ENCODE assay signal across 15 cellular contexts in the genomic region with DNA sequence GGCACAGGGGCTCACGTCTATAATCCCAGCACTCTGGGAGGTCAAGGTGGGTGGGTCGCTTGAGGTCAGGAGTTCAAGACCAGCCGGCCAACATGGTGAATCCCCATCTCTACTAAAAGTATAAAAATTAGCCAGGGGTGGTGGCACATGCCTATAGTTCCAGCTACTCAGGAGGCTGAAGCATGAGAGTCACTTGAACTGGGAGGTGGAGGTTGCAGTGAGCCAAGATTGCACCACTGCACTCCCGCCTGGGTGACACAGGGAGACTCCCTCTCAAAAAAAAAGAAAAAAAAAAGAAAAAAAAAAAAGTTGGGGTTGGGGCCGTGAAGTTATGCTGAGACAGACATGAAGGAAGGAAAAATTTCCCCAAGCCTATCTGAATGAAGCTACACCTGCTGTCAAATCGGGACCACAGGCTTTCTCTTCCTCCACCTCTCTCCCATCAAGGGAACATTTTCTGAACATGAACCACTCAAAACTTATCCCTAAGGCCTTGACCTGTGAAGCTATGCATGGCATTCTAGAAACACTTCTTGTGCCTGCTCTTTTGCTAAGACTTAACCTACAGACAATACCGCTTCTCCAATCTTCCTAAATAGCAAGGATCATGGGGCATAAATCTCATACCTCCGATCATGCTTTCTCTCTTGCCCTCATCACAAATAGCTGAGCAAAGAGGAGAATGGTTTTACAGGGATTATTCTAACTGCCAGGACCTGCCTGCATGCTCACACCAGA.
DNase-seq lines count a peak whose midpoint lies in the region; ATAC-seq and TF ChIP-seq lines count a peak whose summit lies in the region.
"Had no signal": no experiment of that assay in that cellular context is flagged by ENCODE, and none has a peak within 500 bp of the region (broad histone marks: within the 10 kb centered on the region; RNA-seq: fewer than 3 reads in every experiment).

No MANE protein-coding gene starts in this region.

- H3K23ac ChIP-seq in trophoblast cell (ENCODE audit: low read length), result no peak overlapping the region

- H3K4me2 ChIP-seq in trophoblast cell (ENCODE audit: low read length), result no peak overlapping the region
- H3K4me2 ChIP-seq: BLaER1 treated with 17β-estradiol and CSF1 and Interleukin-3, amounts not matched to agents 10 nM and 100 nM had no signal

- intact Hi-C loops in activated CD4-positive, alpha-beta T cell treated with anti-CD3 and anti-CD28 coated beads for 36 hours (cut with DNase I, micrococcal nuclease), result no loop called here
- intact Hi-C loops in CD4-positive, alpha-beta memory T cell (cut with micrococcal nuclease), result no loop called here
- intact Hi-C loops in dorsolateral prefrontal cortex (cut with DNase I), result no loop called here

- no peak for DNase-seq in activated CD4-positive, alpha-beta T cell treated with anti-CD3 and anti-CD28 coated beads for 36 hours
- no peak for DNase-seq in activated CD4-positive, alpha-beta T cell treated with anti-CD3 and anti-CD28 coated beads for 4 hours
- no peak for DNase-seq in CD4-positive, alpha-beta memory T cell
- no peak for DNase-seq in dorsolateral prefrontal cortex
- DNase-seq in trophoblast cell, result peak; percentile 52 to 84
- DNase-seq in OCI-M1 (lab: John Stamatoyannopoulos, UW), result no peak
- DNase-seq in SW 1271 (lab: John Stamatoyannopoulos, UW), result no peak
- DNase-seq in HFFc6, result no peak
- DNase-seq: Caco-2, Kasumi-1, NCI-H1105 treated with DMSO at 0.1 percent for 48 hours, NCI-H1930, NCI-H2171 treated with DMSO at 0.1 percent for 48 hours, NCI-H510A had no signal

- H3K4me1 Mint-ChIP-seq in activated CD4-positive, alpha-beta T cell treated with anti-CD3 and anti-CD28 coated beads for 36 hours, result peaks cover 7% of the 10 kb centered on the region
- peaks cover 12 to 24% (median 16%) of the 10 kb centered on the region in 4 donors for H3K4me1 Mint-ChIP-seq in CD4-positive, alpha-beta memory T cell
- H3K4me1 Mint-ChIP-seq in HFFc6 (ENCODE audit: low read depth), result peaks cover 17% of the 10 kb centered on the region

- H3K4me3 Mint-ChIP-seq in activated CD4-positive, alpha-beta T cell treated with anti-CD3 and anti-CD28 coated beads for 36 hours, result no peak overlapping the region
- H3K4me3 Mint-ChIP-seq in CD4-positive, alpha-beta memory T cell, result no peak overlapping the region
- no peak overlapping the region for H3K4me3 Mint-ChIP-seq in HFFc6

- H2BK5ac ChIP-seq in trophoblast cell (ENCODE audit: low read depth, low read length, poor library complexity), result no peak overlapping the region

- no peak overlapping the region for H2AFZ ChIP-seq in trophoblast cell (ENCODE audit: insufficient read depth, low read length, poor library complexity)

- H3K27me3 Mint-ChIP-seq in activated CD4-positive, alpha-beta T cell treated with anti-CD3 and anti-CD28 coated beads for 36 hours, result no peaks in the 10 kb centered on the region
- no peaks in the 10 kb centered on the region for H3K27me3 Mint-ChIP-seq in CD4-positive, alpha-beta memory T cell
- H3K27me3 Mint-ChIP-seq in HFFc6 (ENCODE audit: insufficient read depth), result peaks cover 3% of the 10 kb centered on the region

- no peak overlapping the region for H3K14ac ChIP-seq in trophoblast cell (ENCODE audit: low read length)

- no peaks in the 10 kb centered on the region for H3K27me3 ChIP-seq in CD4-positive, alpha-beta memory T cell (ENCODE audit: insufficient read depth, low read length)
- no peaks in the 10 kb centered on the region for H3K27me3 ChIP-seq in dorsolateral prefrontal cortex
- no peaks in the 10 kb centered on the region for H3K27me3 ChIP-seq in trophoblast cell (ENCODE audit: insufficient read depth, low read length)
- H3K27me3 ChIP-seq: BLaER1 treated with 17β-estradiol and CSF1 and Interleukin-3, amounts not matched to agents 10 nM and 100 nM had no signal

- H3K27ac Mint-ChIP-seq in activated CD4-positive, alpha-beta T cell treated with anti-CD3 and anti-CD28 coated beads for 36 hours, result peak overlapping the region; percentile 40
- H3K27ac Mint-ChIP-seq in CD4-positive, alpha-beta memory T cell, result peak overlapping the region in 6 of 7 donors; percentile 29 to 79 (median 46)
- H3K27ac Mint-ChIP-seq in HFFc6, result no peak overlapping the region

- ATAC-seq in activated CD4-positive, alpha-beta T cell treated with anti-CD3 and anti-CD28 coated beads for 36 hours, result no peak

- no peak overlapping the region for H3K27ac ChIP-seq in CD4-positive, alpha-beta memory T cell (ENCODE audit: low read depth, low read length)
- peak overlapping the region in 35 of 59 donors; percentile 10 to 84 (median 66) for H3K27ac ChIP-seq in dorsolateral prefrontal cortex
- no peak overlapping the region for H3K27ac ChIP-seq in trophoblast cell (ENCODE audit: low read depth, low read length)
- H3K27ac ChIP-seq: BLaER1 treated with 17β-estradiol and CSF1 and Interleukin-3, amounts not matched to agents 10 nM and 100 nM had no signal

- CTCF ChIA-PET in activated CD4-positive, alpha-beta T cell treated with anti-CD3 and anti-CD28 coated beads for 36 hours (lab: Charles Lee), result interaction anchor here (0.6 to 0.7 kb wide), 2 partner anchors 24 to 714 kb away, joined by 3 read pairs; no protein-coding TSS in a partner anchor
- CTCF ChIA-PET in CD4-positive, alpha-beta memory T cell (lab: Charles Lee; ENCODE audit: partially characterized antibody), result interaction anchor here (1.6 kb wide), 1 partner anchor 17 kb away, joined by 3 read pairs; no protein-coding TSS in a partner anchor

- H4K91ac ChIP-seq in trophoblast cell (ENCODE audit: low read depth, low read length), result no peak overlapping the region

- POLR2A ChIA-PET in activated CD4-positive, alpha-beta T cell treated with anti-CD3 and anti-CD28 coated beads for 36 hours (lab: Charles Lee), result no interaction called here
- POLR2A ChIA-PET in CD4-positive, alpha-beta memory T cell (lab: Charles Lee; ENCODE audit: partially characterized antibody), result interaction anchor here (0.6 to 1.4 kb wide), 3 partner anchors 15 to 699 kb away, joined by 3 to 4 read pairs (median 4); no protein-coding TSS in a partner anchor

- H3K79me2 ChIP-seq in trophoblast cell (ENCODE audit: control insufficient read depth, insufficient read depth, low read length, poor library complexity), result no peaks in the 10 kb centered on the region

- H2AK5ac ChIP-seq in trophoblast cell (ENCODE audit: low read length), result no peak overlapping the region

- H3K4me3 ChIP-seq in CD4-positive, alpha-beta memory T cell (ENCODE audit: low read length in 2 of 2), result no peak overlapping the region
- H3K4me3 ChIP-seq in dorsolateral prefrontal cortex (no peak overlapping the region), trophoblast cell (ENCODE audit: low read depth, low read length) (no peak overlapping the region)
- H3K4me3 ChIP-seq: BLaER1 treated with 17β-estradiol and CSF1 and Interleukin-3, amounts not matched to agents 10 nM and 100 nM had no signal

- H3K36me3 Mint-ChIP-seq in activated CD4-positive, alpha-beta T cell treated with anti-CD3 and anti-CD28 coated beads for 36 hours (ENCODE audit: low read depth), result peaks cover 75% of the 10 kb centered on the region
- H3K36me3 Mint-ChIP-seq in CD4-positive, alpha-beta memory T cell, result peaks cover 90 to 97% of the 10 kb centered on the region in 2 donors
- peaks cover 19% of the 10 kb centered on the region for H3K36me3 Mint-ChIP-seq in HFFc6 (ENCODE audit: low read depth)

- H3K36me3 ChIP-seq in CD4-positive, alpha-beta memory T cell (ENCODE audit: insufficient read depth, low read length), result peaks cover 95% of the 10 kb centered on the region
- peaks cover 14 to 22% of the 10 kb centered on the region in 2 experiments for H3K36me3 ChIP-seq in trophoblast cell (ENCODE audit: control insufficient read depth in 1 of 2, insufficient read depth in 2 of 2, low read length in 2 of 2)

- no peak overlapping the region for H3K18ac ChIP-seq in trophoblast cell (ENCODE audit: low read length)

- H3K9me3 Mint-ChIP-seq in activated CD4-positive, alpha-beta T cell treated with anti-CD3 and anti-CD28 coated beads for 36 hours (ENCODE audit: low read depth), result no peaks in the 10 kb centered on the region
- H3K9me3 Mint-ChIP-seq in CD4-positive, alpha-beta memory T cell, result peaks cover 0 to 4% (median 0%) of the 10 kb centered on the region in 8 donors
- H3K9me3 Mint-ChIP-seq in HFFc6, result no peaks in the 10 kb centered on the region

- no peaks in the 10 kb centered on the region for H3K9me3 ChIP-seq in CD4-positive, alpha-beta memory T cell (ENCODE audit: control insufficient read depth in 1 of 2, low read length in 2 of 2)
- no peaks in the 10 kb centered on the region for H3K9me3 ChIP-seq in trophoblast cell (ENCODE audit: insufficient read depth, low read depth, low read length)
- H3K9me3 ChIP-seq: Caco-2 had no signal

- WGBS in trophoblast cell (ENCODE audit: extremely low coverage, insufficient coverage, insufficient read length), result no CpG with 5 or more reads among the region's 8 CpGs

- H4K12ac ChIP-seq in trophoblast cell (ENCODE audit: low read depth, low read length), result no peak overlapping the region

- no peak overlapping the region for H3K4ac ChIP-seq in trophoblast cell (ENCODE audit: low read depth, low read length)

- no peak overlapping the region for H2BK12ac ChIP-seq in trophoblast cell (ENCODE audit: low read length)

- H3K9ac ChIP-seq in trophoblast cell (ENCODE audit: low read length), result no peak overlapping the region
- H3K9ac ChIP-seq: BLaER1 treated with 17β-estradiol and CSF1 and Interleukin-3, amounts not matched to agents 10 nM and 100 nM had no signal

- no peaks in the 10 kb centered on the region for H3K79me1 ChIP-seq in trophoblast cell (ENCODE audit: low read length)

- H2BK120ac ChIP-seq in trophoblast cell (ENCODE audit: insufficient read depth, low read length, poor library complexity), result no peak overlapping the region

- no peak overlapping the region for H4K8ac ChIP-seq in trophoblast cell (ENCODE audit: low read depth, low read length)

- H3K4me1 ChIP-seq in CD4-positive, alpha-beta memory T cell (ENCODE audit: insufficient read depth, low read length), result no peaks in the 10 kb centered on the region
- no peaks in the 10 kb centered on the region for H3K4me1 ChIP-seq in trophoblast cell (ENCODE audit: control insufficient read depth in 1 of 2, insufficient read depth in 2 of 2, low read length in 2 of 2)
- H3K4me1 ChIP-seq: Caco-2 had no signal

- TF ChIP-seq CTCF in dorsolateral prefrontal cortex (IDR thresholded peaks at IDR 0.05 in 54 of 56, conservative IDR thresholded peaks at IDR 0.05 in 2 of 56; ENCODE audit: low read depth in 1 of 56, partially characterized antibody in 56 of 56), result no peak
- no peak for TF ChIP-seq CTCF in HFFc6 (IDR thresholded peaks at IDR 0.05)

Comparison
In these comparisons a context has a peak if more than half of its experiments do, and no peak if none do; other contexts are left out.
1. DNase-seq: peak in trophoblast cell (2 of 2); none in activated CD4-positive, alpha-beta T cell treated with anti-CD3 and anti-CD28 coated beads for 36 hours (single experiment), activated CD4-positive, alpha-beta T cell treated with anti-CD3 and anti-CD28 coated beads for 4 hours (0 of 2), CD4-positive, alpha-beta memory T cell (0 of 5), dorsolateral prefrontal cortex (0 of 10), OCI-M1 (single experiment), SW 1271 (0 of 2) and HFFc6 (single experiment).
2. H3K27ac ChIP-seq: peak in dorsolateral prefrontal cortex (35 of 59); none in CD4-positive, alpha-beta memory T cell (single experiment) and trophoblast cell (single experiment).